Comparison of ENCODE assay signal across 32 cellular contexts in genomic region chr1:51308636-51309035, GRCh38. TPM values are rescaled to one million over a fixed set of nuclear protein-coding genes. Genes with fewer than 3 reads are reported as not detected.
"Had no signal": no experiment of that assay in that cellular context is flagged by ENCODE, and none has a peak within 500 bp of the region (broad histone marks: within the 10 kb centered on the region; RNA-seq: fewer than 3 reads in every experiment).

No MANE protein-coding gene starts in this region.

- H3K27ac ChIP-seq: brain microvascular endothelial cell, epithelial cell of prostate, esophagus squamous epithelium, gastroesophageal sphincter, WERI-Rb-1 had no signal

- H3K9me3 ChIP-seq: esophagus squamous epithelium, gastroesophageal sphincter had no signal

- H3K4me3 ChIP-seq: esophagus squamous epithelium, gastroesophageal sphincter had no signal

- H3K9me3 Mint-ChIP-seq: activated B cell treated with CpG ODN at 0.5 μM for 24 hours; activated CD8-positive, alpha-beta T cell treated with anti-CD3 and anti-CD28 coated beads for 36 hours; activated T-cell treated with anti-CD3 and anti-CD28 coated beads, Interleukin-2, amount 50 U/mL, for 4 hours; activated T-helper 17 cell treated with anti-CD3 and anti-CD28 coated beads, Interleukin-2, amount 50 U/mL, for 72 hours; effector memory CD8-positive, alpha-beta T cell had no signal

- H3K27ac Mint-ChIP-seq: activated B cell treated with CpG ODN at 0.5 μM for 24 hours; activated CD8-positive, alpha-beta T cell treated with anti-CD3 and anti-CD28 coated beads for 36 hours; activated naive CD8-positive, alpha-beta T cell; activated T-helper 17 cell treated with anti-CD3 and anti-CD28 coated beads, Interleukin-2, amount 50 U/mL, for 72 hours; effector memory CD8-positive, alpha-beta T cell had no signal

- H3K4me3 Mint-ChIP-seq: activated B cell treated with CpG ODN at 0.5 μM for 24 hours; activated CD8-positive, alpha-beta T cell treated with anti-CD3 and anti-CD28 coated beads for 36 hours; activated naive CD8-positive, alpha-beta T cell; activated T-cell treated with anti-CD3 and anti-CD28 coated beads, Interleukin-2, amount 50 U/mL, for 4 hours; activated T-helper 17 cell treated with anti-CD3 and anti-CD28 coated beads, Interleukin-2, amount 50 U/mL, for 72 hours; effector memory CD8-positive, alpha-beta T cell had no signal

- ATAC-seq: activated CD4-positive, CD25-positive, alpha-beta regulatory T cell treated with anti-CD3 and anti-CD28 coated beads, Interleukin-2, amount 50 U/mL, for 24 hours; activated CD8-positive, alpha-beta T cell treated with anti-CD3 and anti-CD28 coated beads for 36 hours; activated T-cell treated with anti-CD3 and anti-CD28 coated beads, Interleukin-2, amount 50 U/mL, for 4 hours; activated T-helper 17 cell treated with anti-CD3 and anti-CD28 coated beads, Interleukin-2, amount 50 U/mL, for 72 hours; effector memory CD8-positive, alpha-beta T cell; gastroesophageal sphincter had no signal

- DNase-seq: activated B cell treated with CpG ODN at 0.5 μM for 24 hours; activated CD4-positive, alpha-beta T cell treated with anti-CD3 and anti-CD28 coated beads for 48 hours; activated CD4-positive, alpha-beta T cell treated with anti-CD3 and anti-CD28 coated beads, Interleukin-2, amount 50 U/mL, for 1 hour; activated CD4-positive, alpha-beta T cell treated with anti-CD3 and anti-CD28 coated beads, Interleukin-2, amount 50 U/mL, for 48 hours; activated CD8-positive, alpha-beta memory T cell treated with anti-CD3 and anti-CD28 coated beads for 24 hours; activated CD8-positive, alpha-beta T cell treated with anti-CD3 and anti-CD28 coated beads for 36 hours; activated effector memory CD4-positive, alpha-beta T cell treated with Interleukin-2 at 50 U/mL for 16 hours; activated gamma-delta T cell treated with Interleukin-2 at 50 U/mL for 16 hours; activated naive CD4-positive, alpha-beta T cell treated with anti-CD3 and anti-CD28 coated beads, Interleukin-2, amount 50 U/mL, for 16 hours; activated naive CD4-positive, alpha-beta T cell treated with Interleukin-2 at 50 U/mL for 16 hours; activated T-cell treated with anti-CD3 and anti-CD28 coated beads, Interleukin-2, amount 50 U/mL, for 4 hours; amniotic stem cell; anterior cingulate cortex; brain microvascular endothelial cell; cortex of kidney; dermis blood vessel endothelial cell; effector CD4-positive, alpha-beta T cell; effector memory CD8-positive, alpha-beta T cell; esophagus squamous epithelium; foreskin melanocyte; T-helper 2 cell; T-helper 9 cell; WERI-Rb-1 had no signal

- H3K27me3 Mint-ChIP-seq: activated B cell treated with CpG ODN at 0.5 μM for 24 hours; activated CD8-positive, alpha-beta T cell treated with anti-CD3 and anti-CD28 coated beads for 36 hours; activated naive CD8-positive, alpha-beta T cell; activated T-helper 17 cell treated with anti-CD3 and anti-CD28 coated beads, Interleukin-2, amount 50 U/mL, for 72 hours; effector memory CD8-positive, alpha-beta T cell had no signal

- H3K27me3 ChIP-seq: brain microvascular endothelial cell, esophagus squamous epithelium, gastroesophageal sphincter had no signal

- H3K36me3 Mint-ChIP-seq: activated naive CD8-positive, alpha-beta T cell had no signal

- FAIRE-seq: astrocyte, colon, endothelial cell of umbilical vein had no signal

- H3K36me3 ChIP-seq: brain microvascular endothelial cell, gastroesophageal sphincter had no signal

RNA-seq across cellular contexts. Expression of gene TTC39A, which starts 21.7 kb away (rescaled TPM):
- total RNA-seq: T-helper 1 cell treated with Interleukin-12 subunit alpha and Interleukin-12 subunit beta and Interleukin-4 antibody, amounts not matched to agents 30 ng/mL and 1 ng/mL, for 36 hours had no signal
